Comparison of ENCODE assay signal across 7 cellular contexts in the genomic region with DNA sequence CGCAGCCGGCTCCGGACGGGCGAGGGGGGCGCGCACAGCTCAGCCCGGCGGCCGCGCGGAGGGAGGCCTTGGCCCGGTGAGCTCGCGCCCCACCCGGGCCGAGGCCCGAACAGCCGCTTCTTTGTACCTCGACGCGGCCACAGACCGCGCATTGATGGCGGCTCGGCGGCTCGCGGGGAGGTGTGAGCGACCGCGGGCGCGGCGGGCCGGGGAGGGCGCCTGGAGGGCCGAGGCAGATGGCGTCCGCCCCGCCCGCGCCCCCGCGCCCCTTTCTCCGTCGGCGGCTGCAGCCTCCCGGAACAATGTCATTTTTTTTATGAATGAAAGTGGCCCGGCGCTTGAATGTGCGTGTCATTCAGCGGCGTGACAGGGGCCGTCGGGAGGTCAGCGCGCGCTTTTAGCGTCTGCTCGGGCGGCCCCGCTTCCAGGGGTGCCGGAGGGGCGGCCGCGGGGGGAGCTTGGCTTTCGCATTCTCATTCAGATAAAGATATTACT. TPM values are rescaled to one million over a fixed set of nuclear protein-coding genes. Genes with fewer than 3 reads are reported as not detected.
A peak's percentile ranks its signal among the peaks of the same experiment; 100 is the strongest.
DNase-seq lines count a peak whose midpoint lies in the region; ATAC-seq and TF ChIP-seq lines count a peak whose summit lies in the region.

No MANE protein-coding gene starts in this region.

- peak overlapping the region; percentile 70 for H3K4me3 ChIP-seq in H7 (ENCODE audit: insufficient read depth, low read depth, low read length)
- peak overlapping the region; percentile 81 for H3K4me3 ChIP-seq in RWPE2 (ENCODE audit: severe bottlenecking)
- H3K4me3 ChIP-seq in iPS DF 6.9 (ENCODE audit: low read length), result peak overlapping the region; percentile 74

- DNase-seq in H7 (peak; percentile 88), RWPE2 (ENCODE audit: low spot score) (no peak), iPS DF 6.9 (ENCODE audit: low read depth, low spot score) (no peak), retina (peak; percentile 68), NCI-H526 treated with DMSO at 0.1 percent for 48 hours (lab: John Stamatoyannopoulos, UW) (no peak), cortex of kidney (lab: John Stamatoyannopoulos, UW) (no peak)

- ATAC-seq in RWPE2 (ENCODE audit: low read depth) (no peak), GM18867 (IDR thresholded peaks at IDR 0.05; ENCODE audit: unreplicated experiment) (no peak)

- H3K9me3 ChIP-seq in RWPE2 (ENCODE audit: severe bottlenecking) (no peaks in the 10 kb centered on the region), iPS DF 6.9 (ENCODE audit: control insufficient read depth, insufficient read depth, low read length) (no peaks in the 10 kb centered on the region)

- H3K27me3 ChIP-seq in H7 (ENCODE audit: control insufficient read depth, insufficient read depth, low read length), result peaks cover 28% of the 10 kb centered on the region
- H3K27me3 ChIP-seq in RWPE2 (ENCODE audit: insufficient read depth, poor library complexity, severe bottlenecking), result peaks cover 13% of the 10 kb centered on the region
- peaks cover 10% of the 10 kb centered on the region; the same call in 1 of the 2 replicates for H3K27me3 ChIP-seq in iPS DF 6.9 (ENCODE audit: control insufficient read depth, insufficient read depth, low read length)

- no peak overlapping the region for H3K27ac ChIP-seq in RWPE2 (ENCODE audit: poor library complexity, severe bottlenecking)
- H3K27ac ChIP-seq in iPS DF 6.9 (ENCODE audit: low read length), result no peak overlapping the region

- no CpG with 5 or more reads among the region's 68 CpGs for WGBS in iPS DF 6.9 (ENCODE audit: insufficient coverage, insufficient read length)

- H3K36me3 ChIP-seq in H7 (replicated peaks; ENCODE audit: control insufficient read depth, insufficient read depth, low read length) (no peaks in the 10 kb centered on the region), RWPE2 (ENCODE audit: low read depth) (no peaks in the 10 kb centered on the region), iPS DF 6.9 (ENCODE audit: control insufficient read depth, insufficient read depth, low read length) (peaks cover 3% of the 10 kb centered on the region; the same call in 1 of the 2 replicates)

- no peak for TF ChIP-seq CTCF in RWPE2 (IDR thresholded peaks at IDR 0.05; ENCODE audit: poor library complexity, severe bottlenecking)

- H3K4me1 ChIP-seq in RWPE2 (ENCODE audit: insufficient read depth, poor library complexity, severe bottlenecking), result peaks cover 5% of the 10 kb centered on the region
- peaks cover 3% of the 10 kb centered on the region for H3K4me1 ChIP-seq in iPS DF 6.9 (ENCODE audit: control insufficient read depth, insufficient read depth, low read length)

RNA-seq across cellular contexts. Expression of gene FGFR3, which starts 1.8 kb away (rescaled TPM):
- total RNA-seq in H7 (2014; rRNA removed; shearing (Covaris generic)), result 37.5 and 43.6 TPM in 2 replicates

Comparison
In these comparisons a context has a peak if more than half of its experiments do, and no peak if none do; other contexts are left out.
1. DNase-seq: peak in H7 (single experiment) and retina (single experiment); none in RWPE2 (single experiment), iPS DF 6.9 (single experiment), NCI-H526 treated with DMSO at 0.1 percent for 48 hours (single experiment) and cortex of kidney (single experiment).
2. Peak in every context shown above with its lines, with median percentiles within 50 percentile points of each other: H3K4me3 ChIP-seq.